ENCODE assay signal across 33 cellular contexts in the genomic region with DNA sequence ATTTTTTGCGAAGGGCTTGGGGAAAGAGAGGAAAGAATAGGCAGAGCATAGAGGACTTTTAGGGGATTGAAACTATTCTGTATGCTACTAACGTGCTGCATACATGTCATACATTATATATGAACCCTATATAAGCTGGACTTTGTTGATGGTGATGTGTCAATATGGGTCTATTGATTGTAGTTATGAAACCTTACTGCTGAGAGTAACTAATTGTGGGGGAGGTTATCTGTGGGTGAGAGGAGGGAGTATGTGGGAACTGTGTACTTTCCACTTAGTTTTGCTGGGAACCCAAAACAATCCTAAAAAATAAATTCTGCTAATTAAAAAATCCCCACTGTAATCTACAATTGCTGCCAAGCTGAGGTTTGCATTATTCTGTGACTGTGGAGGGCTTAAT. TPM values are rescaled to one million over a fixed set of nuclear protein-coding genes. Genes with fewer than 3 reads are reported as not detected.
"Had no signal": no experiment of that assay in that cellular context is flagged by ENCODE, and none has a peak within 500 bp of the region (broad histone marks: within the 10 kb centered on the region; RNA-seq: fewer than 3 reads in every experiment).

No MANE protein-coding gene starts in this region.

- ATAC-seq: natural killer cell; psoas muscle; right cardiac atrium; sciatic nerve; stimulated activated memory B cell treated with anti-CD40 and anti-IgM and Interleukin-4, amounts not matched to agents 10 μg/mL and 1 μg/mL and 100 μg/mL, for 72 hours; stimulated activated naive CD8-positive, alpha-beta T cell treated with anti-CD3 and anti-CD28 coated beads, Interleukin-15, amount 100 ng/mL, for 72 hours; stimulated activated naive CD8-positive, alpha-beta T cell treated with anti-CD3 and anti-CD28 coated beads, Interleukin-15, Interleukin-2, amounts not matched to agents 100 U/mL and 50 U/mL, for 24 hours; upper lobe of right lung had no signal

- H3K4me2 ChIP-seq: neural progenitor cell, smooth muscle cell had no signal

- H3K27me3 Mint-ChIP-seq: progenitor cell of endocrine pancreas; stimulated activated memory B cell treated with anti-CD40 and anti-IgM and Interleukin-4, amounts not matched to agents 10 μg/mL and 1 μg/mL and 100 μg/mL, for 72 hours; stimulated activated naive CD8-positive, alpha-beta T cell treated with anti-CD3 and anti-CD28 coated beads, Interleukin-15, amount 100 ng/mL, for 72 hours; type B pancreatic cell had no signal

- H3K4me1 Mint-ChIP-seq: natural killer cell; nephron; neural progenitor cell; stimulated activated memory B cell treated with anti-CD40 and anti-IgM and Interleukin-4, amounts not matched to agents 10 μg/mL and 1 μg/mL and 100 μg/mL, for 72 hours; stimulated activated naive CD8-positive, alpha-beta T cell treated with anti-CD3 and anti-CD28 coated beads, Interleukin-15, amount 100 ng/mL, for 72 hours had no signal

- H3K36me3 ChIP-seq: neural progenitor cell, ovary, spleen, suprapubic skin, tibial artery, transverse colon, upper lobe of right lung, uterus had no signal

- H3K4me3 Mint-ChIP-seq: natural killer cell; nephron; neural progenitor cell; stimulated activated memory B cell treated with anti-CD40 and anti-IgM and Interleukin-4, amounts not matched to agents 10 μg/mL and 1 μg/mL and 100 μg/mL, for 72 hours; stimulated activated naive CD8-positive, alpha-beta T cell treated with anti-CD3 and anti-CD28 coated beads, Interleukin-15, amount 100 ng/mL, for 72 hours; type B pancreatic cell had no signal

- H3K4me1 ChIP-seq: neural progenitor cell, parathyroid adenoma, psoas muscle, spleen, suprapubic skin, testis, tibial artery, transverse colon, upper lobe of right lung, uterus had no signal

- H3K27ac Mint-ChIP-seq: natural killer cell; nephron; neural progenitor cell; progenitor cell of endocrine pancreas; stimulated activated memory B cell treated with anti-CD40 and anti-IgM and Interleukin-4, amounts not matched to agents 10 μg/mL and 1 μg/mL and 100 μg/mL, for 72 hours; type B pancreatic cell had no signal

- H3K27ac ChIP-seq: neural progenitor cell, ovary, parathyroid adenoma, psoas muscle, skin epidermis, spleen, suprapubic skin, testis, tibial artery, transverse colon, upper lobe of right lung, uterus had no signal

- H3K4me3 ChIP-seq: neural progenitor cell, ovary, psoas muscle, skin epidermis, smooth muscle cell, spleen, suprapubic skin, testis, tibial artery, transverse colon, upper lobe of right lung, uterus had no signal

- H3K9me3 ChIP-seq: suprapubic skin, testis, upper lobe of right lung, uterus had no signal

- H3K36me3 Mint-ChIP-seq: neural progenitor cell; stimulated activated memory B cell treated with anti-CD40 and anti-IgM and Interleukin-4, amounts not matched to agents 10 μg/mL and 1 μg/mL and 100 μg/mL, for 72 hours; type B pancreatic cell had no signal

- H3K27me3 ChIP-seq: neural progenitor cell, ovary, spleen, suprapubic skin, testis, tibial artery, transverse colon, upper lobe of right lung, uterus had no signal

- DNase-seq: natural killer cell; occipital lobe; ovary; posterior cingulate gyrus; psoas muscle; right cardiac atrium; spleen; stimulated activated CD4-positive, alpha-beta T cell treated with anti-CD3 and anti-CD28 coated beads, Interleukin-12 subunit alpha, Interleukin-12 subunit beta, amount 100 ng/mL, for 4 hours; stimulated activated CD4-positive, alpha-beta T cell treated with anti-CD3 and anti-CD28 coated beads, Interleukin-1b, Interleukin-23, amount 100 ng/mL, for 48 hours; stimulated activated CD4-positive, alpha-beta T cell treated with anti-CD3 and anti-CD28 coated beads, Interleukin-4, amount 100 ng/mL, for 1 hour; stimulated activated CD4-positive, alpha-beta T cell treated with anti-CD3 and anti-CD28 coated beads, Interleukin-4, amount 100 ng/mL, for 4 hours; stimulated activated CD8-positive, alpha-beta memory T cell treated with anti-CD3 and anti-CD28 coated beads, Interleukin-4, amount 100 ng/mL, for 48 hours; stimulated activated naive CD4-positive, alpha-beta T cell; stimulated activated naive CD8-positive, alpha-beta T cell treated with anti-CD3 and anti-CD28 coated beads, Interleukin-15, amount 100 ng/mL, for 72 hours; stimulated activated naive CD8-positive, alpha-beta T cell treated with anti-CD3 and anti-CD28 coated beads, Interleukin-15, Interleukin-2, amounts not matched to agents 100 U/mL and 50 U/mL, for 24 hours; substantia nigra; testis; tibial artery; transverse colon; upper lobe of right lung; uterus had no signal

RNA-seq across cellular contexts. Expression of a gene that starts 15.3 kb away (rescaled TPM):
- total RNA-seq: natural killer cell, osteoblast, progenitor cell of endocrine pancreas, right cardiac atrium, sciatic nerve, spleen, upper lobe of right lung, urinary bladder had no signal
- polyA plus RNA-seq: ovary, spleen had no signal
